ENCODE assay signal across 21 cellular contexts in the genomic region with DNA sequence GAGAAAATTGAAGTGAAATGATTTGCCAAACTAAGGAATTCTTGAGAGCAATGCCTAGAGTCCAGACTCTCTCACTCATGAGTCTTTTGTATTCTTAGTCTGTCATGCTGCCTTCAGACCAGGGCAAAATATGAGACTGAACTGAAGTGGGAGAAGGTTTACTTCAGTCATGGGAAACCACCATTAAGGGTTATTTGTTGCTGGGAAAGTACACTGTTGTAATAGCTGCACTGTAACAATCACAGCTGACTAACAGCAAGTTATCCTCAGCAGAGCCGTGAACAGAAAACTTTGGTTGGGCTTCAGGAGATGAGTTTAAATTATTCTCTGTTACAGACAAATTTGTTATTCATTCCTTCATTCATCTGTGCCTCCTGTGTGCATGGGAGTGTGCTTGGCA.
DNase-seq lines count a peak whose midpoint lies in the region; ATAC-seq and TF ChIP-seq lines count a peak whose summit lies in the region.
"Had no signal": no experiment of that assay in that cellular context is flagged by ENCODE, and none has a peak within 500 bp of the region (broad histone marks: within the 10 kb centered on the region; RNA-seq: fewer than 3 reads in every experiment).

No MANE protein-coding gene starts in this region.

- H3K9me3 Mint-ChIP-seq in type B pancreatic cell: peaks cover 5% of the 10 kb centered on the region
- H3K9me3 Mint-ChIP-seq: H9 had no signal

- no peak overlapping the region for H3K27ac Mint-ChIP-seq in type B pancreatic cell
- H3K27ac Mint-ChIP-seq: CD4-positive, CD25-positive, alpha-beta regulatory T cell; H9 had no signal

- ATAC-seq in HG02870 (IDR thresholded peaks at IDR 0.05; ENCODE audit: unreplicated experiment): peak; percentile 41
- ATAC-seq: K562 had no signal

- no peak overlapping the region for H3K4me3 Mint-ChIP-seq in type B pancreatic cell
- H3K4me3 Mint-ChIP-seq: CD4-positive, CD25-positive, alpha-beta regulatory T cell; H9 had no signal

- peak; percentile 2 for DNase-seq in GM12865 (ENCODE audit: low read depth)
- peak; percentile 3 for DNase-seq in amniotic epithelial cell (ENCODE audit: low read depth)
- DNase-seq in iris pigment epithelial cell (ENCODE audit: low read depth): peak; percentile 39
- no peak for DNase-seq in NCI-H146 treated with DMSO at 0.1 percent for 48 hours (lab: John Stamatoyannopoulos, UW; ENCODE audit: unreplicated experiment)
- no peak for DNase-seq in HK-2 (ENCODE audit: unreplicated experiment)
- no peak for DNase-seq in type B pancreatic cell (ENCODE audit: extremely low spot score, unreplicated experiment)
- no peak for DNase-seq in cortex of kidney (lab: John Stamatoyannopoulos, UW)
- DNase-seq: 8988T; BE2C; CD4-positive, CD25-positive, alpha-beta regulatory T cell; DMS153; GDM1; H9; NCI-H187; NCI-H2107; NCI-H226; NCI-H524; PC-9; SIG-M5 had no signal

- H3K27me3 Mint-ChIP-seq in type B pancreatic cell: no peaks in the 10 kb centered on the region
- H3K27me3 Mint-ChIP-seq: CD4-positive, CD25-positive, alpha-beta regulatory T cell had no signal

- H3K4me3 ChIP-seq in GM12865 (ENCODE audit: low read depth, low read length): no peak overlapping the region
- H3K4me3 ChIP-seq: K562, PC-9 had no signal

- TF ChIP-seq CTCF in GM12865 (IDR thresholded peaks at IDR 0.05; ENCODE audit: insufficient read depth, low read depth, low read length, missing control alignments): no peak
- no peak for TF ChIP-seq CTCF in type B pancreatic cell (conservative IDR thresholded peaks at IDR 0.05)

- no peaks in the 10 kb centered on the region for H3K4me1 Mint-ChIP-seq in type B pancreatic cell (ENCODE audit: unreplicated experiment)
- H3K4me1 Mint-ChIP-seq: CD4-positive, CD25-positive, alpha-beta regulatory T cell; H9 had no signal

- H3K36me3 Mint-ChIP-seq in type B pancreatic cell: no peaks in the 10 kb centered on the region
- H3K36me3 Mint-ChIP-seq: CD4-positive, CD25-positive, alpha-beta regulatory T cell had no signal

Comparison
In these comparisons a context has a peak if more than half of its experiments do, and no peak if none do; other contexts are left out.
1. DNase-seq: peak in GM12865 (single experiment), amniotic epithelial cell (single experiment) and iris pigment epithelial cell (single experiment); none in NCI-H146 treated with DMSO at 0.1 percent for 48 hours (single experiment), HK-2 (single experiment), type B pancreatic cell (single experiment) and cortex of kidney (single experiment).